ENCODE assay signal across 17 cellular contexts in genomic region chr3:53754325-53754724, GRCh38.
DNase-seq lines count a peak whose midpoint lies in the region; ATAC-seq and TF ChIP-seq lines count a peak whose summit lies in the region.
"Had no signal": no experiment of that assay in that cellular context is flagged by ENCODE, and none has a peak within 500 bp of the region (broad histone marks: within the 10 kb centered on the region; RNA-seq: fewer than 3 reads in every experiment).

No MANE protein-coding gene starts in this region.

- no peak overlapping the region for H3K4ac ChIP-seq in neuronal stem cell (ENCODE audit: low read length)

- peaks cover 6% of the 10 kb centered on the region for H3K27me3 Mint-ChIP-seq in T-helper 1 cell treated with Interleukin-12 subunit alpha and Interleukin-12 subunit beta and Interleukin-4 antibody, amounts not matched to agents 30 μg/mL and 1 μg/mL, for 36 hours (ENCODE audit: low read depth)
- H3K27me3 Mint-ChIP-seq in CD8-positive, alpha-beta memory T cell = peaks cover 0 to 6% of the 10 kb centered on the region in 2 donors
- peaks cover 5% of the 10 kb centered on the region for H3K27me3 Mint-ChIP-seq in endothelial cell (ENCODE audit: unreplicated experiment)

- H3K9me3 ChIP-seq in CD8-positive, alpha-beta memory T cell (ENCODE audit: low read length) = no peaks in the 10 kb centered on the region
- no peaks in the 10 kb centered on the region for H3K9me3 ChIP-seq in neuronal stem cell (replicated peaks in 1 of 2; ENCODE audit: control insufficient read depth in 2 of 2, insufficient read depth in 1 of 2, low read depth in 1 of 2, low read length in 2 of 2)
- H3K9me3 ChIP-seq: BLaER1 treated with 17β-estradiol and CSF1 and Interleukin-3, amounts not matched to agents 10 nM and 100 nM; transverse colon had no signal

- TF ChIP-seq CTCF in endothelial cell (IDR thresholded peaks at IDR 0.05; ENCODE audit: unreplicated experiment) = no peak

- H3K4me3 ChIP-seq in CD8-positive, alpha-beta memory T cell (ENCODE audit: low read length) = no peak overlapping the region
- H3K4me3 ChIP-seq in neuronal stem cell (ENCODE audit: low read length in 2 of 2) = no peak overlapping the region
- H3K4me3 ChIP-seq: BLaER1 treated with 17β-estradiol and CSF1 and Interleukin-3, amounts not matched to agents 10 nM and 100 nM; GM23248; transverse colon had no signal

- no peak overlapping the region for H2BK12ac ChIP-seq in neuronal stem cell (ENCODE audit: low read length)

- H2BK5ac ChIP-seq in neuronal stem cell (ENCODE audit: low read length) = no peak overlapping the region

- no peaks in the 10 kb centered on the region for H3K27me3 ChIP-seq in CD8-positive, alpha-beta memory T cell (ENCODE audit: insufficient read depth, low read length, poor library complexity, severe bottlenecking)
- no peaks in the 10 kb centered on the region for H3K27me3 ChIP-seq in neuronal stem cell (ENCODE audit: control insufficient read depth in 3 of 3, insufficient read depth in 3 of 3, low read depth in 1 of 3, low read length in 3 of 3)
- H3K27me3 ChIP-seq: BLaER1 treated with 17β-estradiol and CSF1 and Interleukin-3, amounts not matched to agents 10 nM and 100 nM; transverse colon had no signal

- no peak overlapping the region for H4K91ac ChIP-seq in neuronal stem cell (ENCODE audit: low read depth, low read length, poor library complexity)

- H3K18ac ChIP-seq in neuronal stem cell (ENCODE audit: low read length) = no peak overlapping the region

- WGBS in neuronal stem cell (ENCODE audit: extremely low coverage in 2 of 2, insufficient read length in 2 of 2, insufficient replicate concordance in 1 of 2), 2 donors = no CpG with 5 or more reads among the region's 9 CpGs

- H2BK120ac ChIP-seq in neuronal stem cell (ENCODE audit: low read depth, low read length) = no peak overlapping the region

- peak overlapping the region; percentile 9 for H2BK15ac ChIP-seq in neuronal stem cell (ENCODE audit: low read length)

- no peaks in the 10 kb centered on the region for H3K79me1 ChIP-seq in neuronal stem cell (ENCODE audit: low read depth, low read length)

- no peak overlapping the region for H3K14ac ChIP-seq in neuronal stem cell (ENCODE audit: low read length)

- POLR2A ChIA-PET in CD8-positive, alpha-beta memory T cell (lab: Charles Lee) = no interaction called here
- POLR2A ChIA-PET in HEK293T (lab: Yijun Ruan, JAX) = no interaction called here

- no peak for ATAC-seq in GM18909 (IDR thresholded peaks at IDR 0.05; ENCODE audit: poor library complexity, unreplicated experiment)
- ATAC-seq: Panc1 had no signal

- H3K9ac ChIP-seq in neuronal stem cell (ENCODE audit: low read depth, low read length, poor library complexity) = no peak overlapping the region
- H3K9ac ChIP-seq: BLaER1 treated with 17β-estradiol and CSF1 and Interleukin-3, amounts not matched to agents 10 nM and 100 nM; GM23248 had no signal

- no peak overlapping the region for H3K4me3 Mint-ChIP-seq in T-helper 1 cell treated with Interleukin-12 subunit alpha and Interleukin-12 subunit beta and Interleukin-4 antibody, amounts not matched to agents 30 μg/mL and 1 μg/mL, for 36 hours
- H3K4me3 Mint-ChIP-seq in CD8-positive, alpha-beta memory T cell = peak overlapping the region in 4 of 7 donors; percentile 6 to 30 (median 24)
- peak overlapping the region; percentile 77 for H3K4me3 Mint-ChIP-seq in endothelial cell (ENCODE audit: unreplicated experiment)
- H3K4me3 Mint-ChIP-seq: endodermal cell had no signal

- H3K9me3 Mint-ChIP-seq in T-helper 1 cell treated with Interleukin-12 subunit alpha and Interleukin-12 subunit beta and Interleukin-4 antibody, amounts not matched to agents 30 μg/mL and 1 μg/mL, for 36 hours = peaks cover 3% of the 10 kb centered on the region
- no peaks in the 10 kb centered on the region for H3K9me3 Mint-ChIP-seq in CD8-positive, alpha-beta memory T cell
- H3K9me3 Mint-ChIP-seq in endothelial cell (ENCODE audit: unreplicated experiment) = no peaks in the 10 kb centered on the region
- H3K9me3 Mint-ChIP-seq: endodermal cell had no signal

- no peaks in the 10 kb centered on the region for H3K36me3 ChIP-seq in CD8-positive, alpha-beta memory T cell (ENCODE audit: insufficient read depth, low read length)
- H3K36me3 ChIP-seq in neuronal stem cell (replicated peaks in 1 of 2; ENCODE audit: control insufficient read depth in 2 of 2, insufficient read depth in 2 of 2, low read length in 2 of 2) = no peaks in the 10 kb centered on the region
- H3K36me3 ChIP-seq: BLaER1 treated with 17β-estradiol and CSF1 and Interleukin-3, amounts not matched to agents 10 nM and 100 nM; transverse colon had no signal

- CTCF ChIA-PET in CD8-positive, alpha-beta memory T cell (lab: Charles Lee) = no interaction called here
- CTCF ChIA-PET in HEK293T (lab: Yijun Ruan, JAX) = no interaction called here

- DNase-seq in T-helper 1 cell = no peak
- no peak for DNase-seq in CD8-positive, alpha-beta memory T cell
- DNase-seq in endothelial cell (ENCODE audit: low spot score) = no peak
- no peak for DNase-seq in neuronal stem cell (ENCODE audit: low spot score)
- no peak for DNase-seq in NCI-H69 (lab: John Stamatoyannopoulos, UW)
- DNase-seq in HEK293T (ENCODE audit: extremely low spot score) = no peak
- DNase-seq: activated CD4-positive, alpha-beta T cell treated with anti-CD3 and anti-CD28 coated beads, Interleukin-2, amount 50 U/mL, for 48 hours; activated effector memory CD4-positive, alpha-beta T cell treated with Interleukin-2 at 50 U/mL for 16 hours; endodermal cell; GM23248; NCI-H748 treated with DMSO at 0.1 percent for 48 hours; transverse colon had no signal

- no peak overlapping the region for H3K27ac ChIP-seq in CD8-positive, alpha-beta memory T cell (ENCODE audit: low read depth, low read length)
- H3K27ac ChIP-seq in neuronal stem cell (replicated peaks; ENCODE audit: low read length) = no peak overlapping the region
- H3K27ac ChIP-seq: 22Rv1; BLaER1 treated with 17β-estradiol and CSF1 and Interleukin-3, amounts not matched to agents 10 nM and 100 nM; GM23248; transverse colon had no signal

- peaks cover 5% of the 10 kb centered on the region for H3K4me1 ChIP-seq in CD8-positive, alpha-beta memory T cell (ENCODE audit: insufficient read depth, low read length)
- peaks cover 0 to 13% of the 10 kb centered on the region in 2 donors for H3K4me1 ChIP-seq in neuronal stem cell (ENCODE audit: control insufficient read depth in 2 of 2, insufficient read depth in 1 of 2, low read depth in 1 of 2, low read length in 2 of 2)
- H3K4me1 ChIP-seq: transverse colon had no signal

- H2AFZ ChIP-seq in neuronal stem cell (ENCODE audit: low read length) = no peak overlapping the region
- H2AFZ ChIP-seq: GM23248 had no signal

- H4K8ac ChIP-seq in neuronal stem cell (ENCODE audit: low read depth, low read length) = no peak overlapping the region

- H3K4me2 ChIP-seq in neuronal stem cell (ENCODE audit: insufficient read depth, low read length, poor library complexity, severe bottlenecking) = no peak overlapping the region

- H3K4me1 Mint-ChIP-seq in T-helper 1 cell treated with Interleukin-12 subunit alpha and Interleukin-12 subunit beta and Interleukin-4 antibody, amounts not matched to agents 30 μg/mL and 1 μg/mL, for 36 hours (ENCODE audit: low read depth) = peaks cover 33% of the 10 kb centered on the region
- H3K4me1 Mint-ChIP-seq in CD8-positive, alpha-beta memory T cell = peaks cover 17 to 36% (median 19%) of the 10 kb centered on the region in 3 donors
- peaks cover 3% of the 10 kb centered on the region for H3K4me1 Mint-ChIP-seq in endothelial cell (ENCODE audit: unreplicated experiment)

- peak overlapping the region; percentile 89 for H3K27ac Mint-ChIP-seq in T-helper 1 cell treated with Interleukin-12 subunit alpha and Interleukin-12 subunit beta and Interleukin-4 antibody, amounts not matched to agents 30 μg/mL and 1 μg/mL, for 36 hours
- peak overlapping the region in 7 of 8 donors; percentile 11 to 83 (median 71) for H3K27ac Mint-ChIP-seq in CD8-positive, alpha-beta memory T cell
- no peak overlapping the region for H3K27ac Mint-ChIP-seq in endothelial cell (ENCODE audit: unreplicated experiment)
- H3K27ac Mint-ChIP-seq: endodermal cell had no signal

- H2AK5ac ChIP-seq in neuronal stem cell (ENCODE audit: low read depth, low read length) = no peak overlapping the region

- peaks cover 7% of the 10 kb centered on the region for H3K36me3 Mint-ChIP-seq in T-helper 1 cell treated with Interleukin-12 subunit alpha and Interleukin-12 subunit beta and Interleukin-4 antibody, amounts not matched to agents 30 μg/mL and 1 μg/mL, for 36 hours (ENCODE audit: low read depth)
- H3K36me3 Mint-ChIP-seq in CD8-positive, alpha-beta memory T cell = no peaks in the 10 kb centered on the region
- peaks cover 77% of the 10 kb centered on the region for H3K36me3 Mint-ChIP-seq in endothelial cell (ENCODE audit: low read depth, unreplicated experiment)

- H3K23ac ChIP-seq in neuronal stem cell (ENCODE audit: low read depth, low read length, poor library complexity) = no peak overlapping the region

TF ChIP-seq in HEK293T, 16 proteins besides CTCF, POLR2A, EP300 and RAD21:
- TF ChIP-seq HDGF (IDR thresholded peaks at IDR 0.05; ENCODE audit: borderline replicate concordance) = no peak
